1 cellular context compared by ENCODE assay signal in genomic region chr6:113650610-113650979, GRCh38.
TF ChIP-seq lines count a peak whose summit lies in the region.

No MANE protein-coding gene starts in this region.

TF ChIP-seq in GM23338, 12 proteins besides CTCF, POLR2A, EP300 and RAD21:
- no peak for TF ChIP-seq ZNF462 (CRISPR knock-in tag; IDR thresholded peaks at IDR 0.05)
- TF ChIP-seq JUNB (IDR thresholded peaks at IDR 0.05; ENCODE audit: unreplicated experiment) = no peak
- TF ChIP-seq STAT1 (IDR thresholded peaks at IDR 0.05; ENCODE audit: unreplicated experiment) = no peak
- TF ChIP-seq ZNF331 (CRISPR knock-in tag; IDR thresholded peaks at IDR 0.05; ENCODE audit: low read depth) = no peak
- no peak for TF ChIP-seq CREB1 (CRISPR knock-in tag; IDR thresholded peaks at IDR 0.05; ENCODE audit: low read depth)
- TF ChIP-seq ZNF114 (CRISPR knock-in tag; IDR thresholded peaks at IDR 0.05) = no peak
- TF ChIP-seq NANOG (IDR thresholded peaks at IDR 0.05; ENCODE audit: borderline replicate concordance) = no peak
- no peak for TF ChIP-seq ETS1 (IDR thresholded peaks at IDR 0.05)
